Comparison of ENCODE assay signal across 1 cellular context in the genomic region with DNA sequence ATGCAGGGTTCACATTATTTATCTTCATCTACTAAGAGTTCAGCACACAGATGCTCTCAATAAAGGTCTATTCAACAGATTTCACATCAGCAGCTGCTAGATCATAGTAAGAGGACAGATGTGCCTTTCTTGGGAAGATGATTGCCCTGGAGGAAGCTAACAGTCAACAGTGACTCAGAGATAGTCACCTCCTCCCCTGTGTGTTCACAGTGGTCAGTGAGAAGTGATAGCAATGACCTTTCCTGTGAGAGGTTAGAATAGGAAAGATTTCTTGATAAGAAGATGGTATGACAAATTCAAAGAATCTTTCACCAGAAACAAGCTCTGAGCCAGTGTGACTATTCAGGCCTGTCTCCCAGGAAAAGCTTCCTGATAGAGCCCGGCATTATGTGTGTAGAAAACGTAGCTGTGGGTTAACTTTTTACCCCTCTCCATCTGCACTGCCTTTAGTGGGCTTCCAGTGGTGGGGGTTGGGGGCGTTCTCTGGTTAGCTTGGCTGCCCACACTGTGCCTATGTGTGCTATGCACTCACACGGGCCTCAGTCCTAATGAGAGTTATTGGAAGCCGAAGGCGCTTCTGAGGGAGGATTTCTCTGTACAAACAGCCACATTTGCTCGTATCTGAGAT.
TF ChIP-seq lines count a peak whose summit lies in the region.

No MANE protein-coding gene starts in this region.

TF ChIP-seq in HepG2, 621 proteins besides CTCF, POLR2A, EP300 and RAD21 (continued from another document and continues in another):
- TF ChIP-seq, protein P1, sequence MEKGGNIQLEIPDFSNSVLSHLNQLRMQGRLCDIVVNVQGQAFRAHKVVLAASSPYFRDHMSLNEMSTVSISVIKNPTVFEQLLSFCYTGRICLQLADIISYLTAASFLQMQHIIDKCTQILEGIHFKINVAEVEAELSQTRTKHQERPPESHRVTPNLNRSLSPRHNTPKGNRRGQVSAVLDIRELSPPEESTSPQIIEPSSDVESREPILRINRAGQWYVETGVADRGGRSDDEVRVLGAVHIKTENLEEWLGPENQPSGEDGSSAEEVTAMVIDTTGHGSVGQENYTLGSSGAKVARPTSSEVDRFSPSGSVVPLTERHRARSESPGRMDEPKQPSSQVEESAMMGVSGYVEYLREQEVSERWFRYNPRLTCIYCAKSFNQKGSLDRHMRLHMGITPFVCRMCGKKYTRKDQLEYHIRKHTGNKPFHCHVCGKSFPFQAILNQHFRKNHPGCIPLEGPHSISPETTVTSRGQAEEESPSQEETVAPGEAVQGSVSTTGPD (CRISPR knock-in tag; IDR thresholded peaks at IDR 0.05) = no peak
- no peak for TF ChIP-seq ZNF567 (CRISPR knock-in tag; IDR thresholded peaks at IDR 0.05; ENCODE audit: borderline replicate concordance)
- TF ChIP-seq ZNF34 (CRISPR knock-in tag; IDR thresholded peaks at IDR 0.05; ENCODE audit: borderline replicate concordance) = 0 out of 2 replicates have a peak, but pooled peaks have one; percentile 55
- peak; percentile 76; the same call in 1 of the 2 replicates for TF ChIP-seq GATA4 (IDR thresholded peaks at IDR 0.05; ENCODE audit: borderline replicate concordance, low read depth)
- TF ChIP-seq MXD4 (CRISPR knock-in tag; IDR thresholded peaks at IDR 0.05) = 0 out of 2 replicates have a peak, but pooled peaks have one; percentile 47
- TF ChIP-seq ZMYM3 (CRISPR knock-in tag; IDR thresholded peaks at IDR 0.05) = no peak
- no peak for TF ChIP-seq ZNF710 (CRISPR knock-in tag; IDR thresholded peaks at IDR 0.05; ENCODE audit: borderline replicate concordance)
- TF ChIP-seq ATF7-NPFF (CRISPR knock-in tag; IDR thresholded peaks at IDR 0.05; ENCODE audit: low read depth) = no peak
- no peak for TF ChIP-seq TFDP1 (CRISPR knock-in tag; IDR thresholded peaks at IDR 0.05; ENCODE audit: borderline replicate concordance)
- TF ChIP-seq POLR2AphosphoS2 (IDR thresholded peaks at IDR 0.05; ENCODE audit: low read depth, low read length) = no peak
- TF ChIP-seq ZBTB38 (CRISPR knock-in tag; IDR thresholded peaks at IDR 0.05) = no peak
- no peak for TF ChIP-seq ADNP (CRISPR knock-in tag; IDR thresholded peaks at IDR 0.05)
- no peak for TF ChIP-seq SRY (CRISPR knock-in tag; IDR thresholded peaks at IDR 0.05)
- no peak for TF ChIP-seq ZNF746 (CRISPR knock-in tag; IDR thresholded peaks at IDR 0.05)
- TF ChIP-seq HOMEZ (CRISPR knock-in tag; IDR thresholded peaks at IDR 0.05; ENCODE audit: low read depth) = peak; percentile 32; the same call in 1 of the 2 replicates
- no peak for TF ChIP-seq ZXDC (CRISPR knock-in tag; IDR thresholded peaks at IDR 0.05)
- TF ChIP-seq ZNF780A (CRISPR knock-in tag; IDR thresholded peaks at IDR 0.05) = peak; percentile 60; the same call in 1 of the 2 replicates
- TF ChIP-seq ZNF788 (CRISPR knock-in tag; IDR thresholded peaks at IDR 0.05; ENCODE audit: borderline replicate concordance) = no peak
- no peak for TF ChIP-seq ZNF543 (CRISPR knock-in tag; IDR thresholded peaks at IDR 0.05)
- TF ChIP-seq SMC3 (IDR thresholded peaks at IDR 0.05; ENCODE audit: low read length) = no peak
- TF ChIP-seq ATF1 (CRISPR knock-in tag; IDR thresholded peaks at IDR 0.05) = no peak
- peak; percentile 62 for TF ChIP-seq RXRB (CRISPR knock-in tag; IDR thresholded peaks at IDR 0.05; ENCODE audit: borderline replicate concordance)
- no peak for TF ChIP-seq MTA3 (CRISPR knock-in tag; IDR thresholded peaks at IDR 0.05)
- no peak for TF ChIP-seq SP4 (CRISPR knock-in tag; IDR thresholded peaks at IDR 0.05)
- TF ChIP-seq KLF16 (CRISPR knock-in tag; IDR thresholded peaks at IDR 0.05) = no peak
- TF ChIP-seq SRSF9 (IDR thresholded peaks at IDR 0.05; ENCODE audit: borderline replicate concordance, insufficient read depth, low read depth, low read length, poor library complexity, severe bottlenecking) = no peak
- no peak for TF ChIP-seq PRPF4 (IDR thresholded peaks at IDR 0.05; ENCODE audit: low read depth, low read length, poor library complexity, severe bottlenecking)
- TF ChIP-seq NR0B2 (CRISPR knock-in tag; IDR thresholded peaks at IDR 0.05) = no peak
- TF ChIP-seq FOXO4 (CRISPR knock-in tag; conservative IDR thresholded peaks at IDR 0.05) = no peak
- peak; percentile 79 for TF ChIP-seq RARA (CRISPR knock-in tag; IDR thresholded peaks at IDR 0.05)
- TF ChIP-seq GATAD2A (CRISPR knock-in tag; IDR thresholded peaks at IDR 0.05) = peak; percentile 64
- TF ChIP-seq HMG20A (CRISPR knock-in tag; IDR thresholded peaks at IDR 0.05; ENCODE audit: borderline replicate concordance) = peak; percentile 85; the same call in 1 of the 2 replicates
- TF ChIP-seq XBP1 (CRISPR knock-in tag; IDR thresholded peaks at IDR 0.05) = no peak
- no peak for TF ChIP-seq ZNF362 (CRISPR knock-in tag; IDR thresholded peaks at IDR 0.05; ENCODE audit: borderline replicate concordance)
- TF ChIP-seq RFXANK (CRISPR knock-in tag; IDR thresholded peaks at IDR 0.05) = no peak
- TF ChIP-seq MLX (CRISPR knock-in tag; IDR thresholded peaks at IDR 0.05) = no peak
- no peak for TF ChIP-seq BCLAF1 (IDR thresholded peaks at IDR 0.05)
- TF ChIP-seq RCOR2 (CRISPR knock-in tag; IDR thresholded peaks at IDR 0.05) = peak; percentile 73; the same call in 1 of the 2 replicates
- TF ChIP-seq TARDBP (CRISPR knock-in tag; IDR thresholded peaks at IDR 0.05) = no peak
- TF ChIP-seq ZNF652 (CRISPR knock-in tag; IDR thresholded peaks at IDR 0.05; ENCODE audit: borderline replicate concordance, low read depth) = no peak
- no peak for TF ChIP-seq ZNF33A (CRISPR knock-in tag; IDR thresholded peaks at IDR 0.05; ENCODE audit: borderline replicate concordance)
- no peak for TF ChIP-seq U2AF2 (IDR thresholded peaks at IDR 0.05; ENCODE audit: low read depth, low read length)
- no peak for TF ChIP-seq ZNF382 (CRISPR knock-in tag; IDR thresholded peaks at IDR 0.05; ENCODE audit: borderline replicate concordance)
- TF ChIP-seq IRF2 (CRISPR knock-in tag; IDR thresholded peaks at IDR 0.05) = peak; percentile 43; the same call in 1 of the 2 replicates
- no peak for TF ChIP-seq ZNF709 (CRISPR knock-in tag; IDR thresholded peaks at IDR 0.05)
- TF ChIP-seq ZNF101 (CRISPR knock-in tag; IDR thresholded peaks at IDR 0.05; ENCODE audit: borderline replicate concordance, low read depth) = no peak
- no peak for TF ChIP-seq CBX1 (IDR thresholded peaks at IDR 0.05; ENCODE audit: low read depth)
- TF ChIP-seq ZKSCAN5 (CRISPR knock-in tag; IDR thresholded peaks at IDR 0.05) = no peak
